21 cellular contexts compared by ENCODE assay signal in genomic region chr13:38210928-38211596, GRCh38.
"Had no signal": no experiment of that assay in that cellular context is flagged by ENCODE, and none has a peak within 500 bp of the region (broad histone marks: within the 10 kb centered on the region; RNA-seq: fewer than 3 reads in every experiment).

No MANE protein-coding gene starts in this region.

- H3K27me3 ChIP-seq: brain microvascular endothelial cell, cardiac muscle cell had no signal

- H3K27ac ChIP-seq: brain microvascular endothelial cell, cardiac muscle cell had no signal

- H3K4me3 ChIP-seq: cardiac muscle cell had no signal

- H3K27ac Mint-ChIP-seq: activated CD4-positive, alpha-beta memory T cell treated with anti-CD3 and anti-CD28 coated beads for 36 hours; activated CD4-positive, alpha-beta T cell treated with anti-CD3 and anti-CD28 coated beads, Interleukin-2, amount 10 ng/mL, durations not matched to agents 7 days and 5 days; activated naive CD4-positive, alpha-beta T cell treated with anti-CD3 and anti-CD28 coated beads for 36 hours; activated naive CD8-positive, alpha-beta T cell; activated T-helper 17 cell treated with anti-CD3 and anti-CD28 coated beads, Interleukin-2, amount 50 U/mL, for 72 hours had no signal

- H3K36me3 Mint-ChIP-seq: activated CD4-positive, alpha-beta memory T cell treated with anti-CD3 and anti-CD28 coated beads for 36 hours; activated naive CD8-positive, alpha-beta T cell had no signal

- DNase-seq: activated CD4-positive, alpha-beta memory T cell treated with anti-CD3 and anti-CD28 coated beads for 36 hours; activated CD4-positive, alpha-beta T cell treated with anti-CD3 and anti-CD28 coated beads, Interleukin-2, amount 10 ng/mL, durations not matched to agents 7 days and 5 days; activated CD4-positive, CD25-positive, alpha-beta regulatory T cell; activated CD8-positive, alpha-beta memory T cell treated with anti-CD3 and anti-CD28 coated beads for 24 hours; activated gamma-delta T cell; activated naive CD4-positive, alpha-beta T cell treated with anti-CD3 and anti-CD28 coated beads for 36 hours; activated T-cell treated with anti-CD3 and anti-CD28 coated beads, Interleukin-2, amount 50 U/mL, for 4 hours; amygdala; brain microvascular endothelial cell; Kasumi-1; KBM-7; NCI-H1105 treated with DMSO at 0.1 percent for 48 hours; NCI-H1436 treated with DMSO at 0.1 percent for 48 hours; NCI-H187; NCI-H510A treated with DMSO at 0.1 percent for 48 hours; PC-3; SHP77 treated with DMSO at 0.1 percent for 48 hours; T1000 had no signal

- H3K4me1 Mint-ChIP-seq: activated CD4-positive, alpha-beta T cell treated with anti-CD3 and anti-CD28 coated beads, Interleukin-2, amount 10 ng/mL, durations not matched to agents 7 days and 5 days; activated T-helper 17 cell treated with anti-CD3 and anti-CD28 coated beads, Interleukin-2, amount 50 U/mL, for 72 hours had no signal

- H3K27me3 Mint-ChIP-seq: activated CD4-positive, alpha-beta memory T cell treated with anti-CD3 and anti-CD28 coated beads for 36 hours; activated CD4-positive, alpha-beta T cell treated with anti-CD3 and anti-CD28 coated beads, Interleukin-2, amount 10 ng/mL, durations not matched to agents 7 days and 5 days; activated naive CD8-positive, alpha-beta T cell; activated T-helper 17 cell treated with anti-CD3 and anti-CD28 coated beads, Interleukin-2, amount 50 U/mL, for 72 hours had no signal

- H3K36me3 ChIP-seq: brain microvascular endothelial cell, cardiac muscle cell had no signal

- ATAC-seq: activated T-cell treated with anti-CD3 and anti-CD28 coated beads, Interleukin-2, amount 50 U/mL, for 4 hours; PC-3 had no signal

- H3K4me3 Mint-ChIP-seq: activated CD4-positive, alpha-beta memory T cell treated with anti-CD3 and anti-CD28 coated beads for 36 hours; activated CD4-positive, alpha-beta T cell treated with anti-CD3 and anti-CD28 coated beads, Interleukin-2, amount 10 ng/mL, durations not matched to agents 7 days and 5 days; activated naive CD4-positive, alpha-beta T cell treated with anti-CD3 and anti-CD28 coated beads for 36 hours; activated naive CD8-positive, alpha-beta T cell; activated T-cell treated with anti-CD3 and anti-CD28 coated beads, Interleukin-2, amount 50 U/mL, for 4 hours; activated T-helper 17 cell treated with anti-CD3 and anti-CD28 coated beads, Interleukin-2, amount 50 U/mL, for 72 hours had no signal
